In genomic region chr15:64699767-64700388, GRCh38 we compare ENCODE assay signal across 8 cellular contexts.
DNase-seq lines count a peak whose midpoint lies in the region; ATAC-seq and TF ChIP-seq lines count a peak whose summit lies in the region.

No MANE protein-coding gene starts in this region.

- H3F3A ChIP-seq in SK-N-SH (replicated peaks; ENCODE audit: insufficient read depth) = no peaks in the 10 kb centered on the region

- no peaks in the 10 kb centered on the region for H3K27me3 Mint-ChIP-seq in activated naive CD4-positive, alpha-beta T cell treated with anti-CD3 and anti-CD28 coated beads for 36 hours (ENCODE audit: low read depth)

- H3K36me3 ChIP-seq in DND-41 (ENCODE audit: insufficient read depth, low read length) = peaks cover 14% of the 10 kb centered on the region
- peaks cover 9 to 11% of the 10 kb centered on the region in 2 experiments for H3K36me3 ChIP-seq in SK-N-SH (replicated peaks in 1 of 2; ENCODE audit: control insufficient read depth in 1 of 2, insufficient read depth in 2 of 2, low read length in 1 of 2)
- H3K36me3 ChIP-seq in parathyroid adenoma (ENCODE audit: control insufficient read depth, insufficient read depth, low read length) = no peaks in the 10 kb centered on the region

- POLR2A ChIA-PET in SK-N-SH (lab: Yijun Ruan, JAX) = interaction anchor here (0.6 kb wide), 2 partner anchors 33 to 127 kb away, joined by 3 read pairs; no protein-coding TSS in a partner anchor

- H2AFZ ChIP-seq in DND-41 (ENCODE audit: low read depth, low read length) (no peak overlapping the region), SK-N-SH (ENCODE audit: low read depth) (no peak overlapping the region), parathyroid adenoma (peak overlapping the region; percentile 11)

- intact Hi-C loops in activated naive CD4-positive, alpha-beta T cell treated with anti-CD3 and anti-CD28 coated beads for 36 hours (cut with micrococcal nuclease) = no loop called here

- H3K9me2 ChIP-seq in SK-N-SH = no peaks in the 10 kb centered on the region

- no peak overlapping the region for H3K27ac Mint-ChIP-seq in activated naive CD4-positive, alpha-beta T cell treated with anti-CD3 and anti-CD28 coated beads for 36 hours

- DNase-seq in DND-41 (no peak), SK-N-SH (peak; percentile 49), glomerular endothelial cell (ENCODE audit: extremely low read depth, low read depth, low spot score) (peak; percentile 42), NCI-H2081 treated with DMSO at 0.1 percent for 48 hours (lab: John Stamatoyannopoulos, UW) (no peak)
- DNase-seq in activated naive CD4-positive, alpha-beta T cell treated with anti-CD3 and anti-CD28 coated beads for 36 hours = no peak

- H3K9ac ChIP-seq in DND-41 (ENCODE audit: low read depth, low read length) (peak overlapping the region; percentile 81; the same call in 1 of the 2 replicates), SK-N-SH (no peak overlapping the region), parathyroid adenoma (no peak overlapping the region)

- peaks cover 65% of the 10 kb centered on the region for H3K4me1 Mint-ChIP-seq in activated naive CD4-positive, alpha-beta T cell treated with anti-CD3 and anti-CD28 coated beads for 36 hours (ENCODE audit: low read depth)

- peaks cover 75% of the 10 kb centered on the region for H3K79me2 ChIP-seq in DND-41 (ENCODE audit: insufficient read depth, low read length)
- peaks cover 81% of the 10 kb centered on the region for H3K79me2 ChIP-seq in SK-N-SH (ENCODE audit: insufficient read depth)
- peaks cover 22% of the 10 kb centered on the region for H3K79me2 ChIP-seq in parathyroid adenoma

- no peaks in the 10 kb centered on the region for H3K9me3 Mint-ChIP-seq in activated naive CD4-positive, alpha-beta T cell treated with anti-CD3 and anti-CD28 coated beads for 36 hours

- H3K4me3 Mint-ChIP-seq in activated naive CD4-positive, alpha-beta T cell treated with anti-CD3 and anti-CD28 coated beads for 36 hours = no peak overlapping the region

- CTCF ChIA-PET in SK-N-SH (lab: Yijun Ruan, JAX) = interaction anchor here (1.0 to 24.7 kb wide), 4 partner anchors 14 to 110 kb away, joined by 3 to 513 read pairs (median 14); no protein-coding TSS in a partner anchor
- CTCF ChIA-PET in activated naive CD4-positive, alpha-beta T cell treated with anti-CD3 and anti-CD28 coated beads for 36 hours (lab: Charles Lee) = interaction anchor here (1.6 to 5.6 kb wide), 2 partner anchors 13 to 28 kb away, joined by 6 to 31 read pairs; no protein-coding TSS in a partner anchor

- H4K20me1 ChIP-seq in DND-41 (ENCODE audit: insufficient read depth, low read length) (peaks cover 30% of the 10 kb centered on the region), SK-N-SH (ENCODE audit: insufficient read depth) (peaks cover 71% of the 10 kb centered on the region)

- WGBS in SK-N-SH (ENCODE audit: low lambda C conversion rate) = 72% methylated on average over 7 of the region's 7 CpGs

- H3K36me3 Mint-ChIP-seq in activated naive CD4-positive, alpha-beta T cell treated with anti-CD3 and anti-CD28 coated beads for 36 hours (ENCODE audit: low read depth) = no peaks in the 10 kb centered on the region

- peak overlapping the region in 1 of 2 experiments; percentile 33; a peak in 2 of 4 replicates for H3K4me3 ChIP-seq in DND-41 (ENCODE audit: low read depth in 1 of 2, low read length in 2 of 2)
- peak overlapping the region; percentile 8 to 21; a peak in 2 of 4 replicates for H3K4me3 ChIP-seq in SK-N-SH (ENCODE audit: low read depth in 2 of 2, low read length in 1 of 2)
- peak overlapping the region; percentile 29 for H3K4me3 ChIP-seq in parathyroid adenoma (ENCODE audit: low read depth, low read length)

- H3K27me3 ChIP-seq in DND-41 (ENCODE audit: insufficient read depth, low read length, poor library complexity) (no peaks in the 10 kb centered on the region), SK-N-SH (ENCODE audit: insufficient read depth) (no peaks in the 10 kb centered on the region), parathyroid adenoma (ENCODE audit: control insufficient read depth, insufficient read depth, low read length) (no peaks in the 10 kb centered on the region)

- no peak for TF ChIP-seq RAD21 in SK-N-SH (IDR thresholded peaks at IDR 0.05; ENCODE audit: low read length)

- H3K4me1 ChIP-seq in DND-41 (ENCODE audit: insufficient read depth, low read length) (peaks cover 43% of the 10 kb centered on the region), SK-N-SH (ENCODE audit: control insufficient read depth in 1 of 2, insufficient read depth in 2 of 2, low read depth in 1 of 2, low read length in 1 of 2) (peaks cover 35 to 62% of the 10 kb centered on the region in 2 experiments), parathyroid adenoma (peaks cover 38% of the 10 kb centered on the region)

- TF ChIP-seq EP300 in SK-N-SH (IDR thresholded peaks at IDR 0.05; ENCODE audit: borderline replicate concordance in 1 of 2, low read depth in 1 of 2, low read length in 1 of 2) = no peak; a peak in 1 of 4 replicates

- peak overlapping the region; percentile 65 for H3K4me2 ChIP-seq in DND-41 (ENCODE audit: insufficient read depth, low read length)
- H3K4me2 ChIP-seq in SK-N-SH = peak overlapping the region; percentile 89
- H3K4me2 ChIP-seq in parathyroid adenoma (ENCODE audit: low read length) = peak overlapping the region; percentile 84

- TF ChIP-seq CTCF in DND-41 (IDR thresholded peaks at IDR 0.05; ENCODE audit: borderline replicate concordance, extremely low read depth, low read length, poor library complexity, severe bottlenecking) = no peak
- TF ChIP-seq CTCF in SK-N-SH (IDR thresholded peaks at IDR 0.05) = no peak
- TF ChIP-seq CTCF in parathyroid adenoma (IDR thresholded peaks at IDR 0.05) = no peak

- H3K27ac ChIP-seq in DND-41 (ENCODE audit: low read length) = 0 out of 2 replicates have a peak overlapping the region, but pooled peaks have one; percentile 4
- peak overlapping the region; percentile 22 to 92; a peak in 3 of 4 replicates for H3K27ac ChIP-seq in SK-N-SH (ENCODE audit: low read depth in 2 of 2, low read length in 1 of 2)
- H3K27ac ChIP-seq in parathyroid adenoma = peak overlapping the region; percentile 77

- H3K9me3 ChIP-seq in DND-41 (ENCODE audit: insufficient read depth, low read length, severe bottlenecking) (no peaks in the 10 kb centered on the region), SK-N-SH (no peaks in the 10 kb centered on the region), parathyroid adenoma (ENCODE audit: control insufficient read depth, low read length) (no peaks in the 10 kb centered on the region)

- ATAC-seq in DND-41 (ENCODE audit: insufficient read depth, low read depth) (no peak), GM21526 (IDR thresholded peaks at IDR 0.05; ENCODE audit: low FRiP score, unreplicated experiment) (no peak), GM18502 (IDR thresholded peaks at IDR 0.05; ENCODE audit: poor library complexity, unreplicated experiment) (no peak)

TF ChIP-seq in SK-N-SH, 30 proteins besides CTCF, POLR2A, EP300 and RAD21:
- TF ChIP-seq ELF1 (IDR thresholded peaks at IDR 0.05) (no peak), FOXJ3 (CRISPR knock-in tag; IDR thresholded peaks at IDR 0.05) (0 out of 2 replicates have a peak, but pooled peaks have one; percentile 24)

Comparison
In these comparisons a context has a peak if more than half of its experiments do, and no peak if none do; other contexts are left out.
1. DNase-seq: peak in SK-N-SH (single experiment) and glomerular endothelial cell (single experiment); none in DND-41 (single experiment), NCI-H2081 treated with DMSO at 0.1 percent for 48 hours (single experiment) and activated naive CD4-positive, alpha-beta T cell treated with anti-CD3 and anti-CD28 coated beads for 36 hours (single experiment).
2. H3K27ac ChIP-seq: peak in every context shown above with its lines; median percentile 77 in parathyroid adenoma; 57 in SK-N-SH; 4 in DND-41.
3. Peak in every context shown above with its lines, with median percentiles within 50 percentile points of each other: H3K4me2 ChIP-seq.